Comparison of ENCODE assay signal across 8 cellular contexts in the genomic region with DNA sequence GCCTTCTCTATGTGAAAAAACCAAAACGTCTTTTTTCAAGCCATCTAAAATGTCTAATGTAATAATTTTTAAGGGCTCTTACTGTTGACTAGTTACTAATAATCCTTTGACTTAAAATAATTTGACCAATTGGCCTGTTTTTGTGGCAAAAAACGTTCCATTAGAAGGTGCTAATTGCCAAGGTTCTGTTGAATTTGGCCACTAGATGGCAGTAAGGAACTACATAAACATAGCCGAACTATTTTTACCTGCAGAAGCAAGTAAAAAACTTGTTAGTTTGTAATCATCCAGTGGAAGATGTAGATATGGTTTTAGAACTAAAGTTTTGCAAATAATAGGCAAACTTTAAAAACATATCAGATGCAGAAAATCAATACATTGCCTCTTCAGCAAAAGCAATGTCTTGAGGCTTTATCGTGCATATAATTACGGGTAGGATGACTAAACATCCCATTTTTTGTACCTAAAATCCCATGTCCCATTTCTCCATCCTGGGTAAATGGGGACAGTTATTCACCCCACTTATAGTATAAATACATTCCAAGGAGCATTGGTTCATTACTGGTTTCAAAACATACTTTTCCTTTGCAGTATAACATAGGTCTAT. TPM values are rescaled to one million over a fixed set of nuclear protein-coding genes. Genes with fewer than 3 reads are reported as not detected.
DNase-seq lines count a peak whose midpoint lies in the region; ATAC-seq and TF ChIP-seq lines count a peak whose summit lies in the region.

No MANE protein-coding gene starts in this region.

- ATAC-seq in Right ventricle myocardium superior (ENCODE audit: poor library complexity) (peak; percentile 56), Right ventricle myocardium inferior (no peak), SK-N-SH treated with all-trans-retinoic acid at 6 μM for 48 hours (peak; percentile 56; the same call in 2 of the 3 replicates), GM18519 (IDR thresholded peaks at IDR 0.05; ENCODE audit: low FRiP score, unreplicated experiment) (no peak)

- H3K27ac ChIP-seq in ovary: no peak overlapping the region

- H3K9me3 ChIP-seq in ovary: no peaks in the 10 kb centered on the region

- intact Hi-C loops in Right ventricle myocardium superior (cut with DNase I) (loop anchor here (5.0 to 10.0 kb wide), 2 partner anchors 179 to 236 kb away; no protein-coding TSS in a partner anchor), Right ventricle myocardium inferior (cut with DNase I) (loop anchor here (1.0 to 2.0 kb wide), 2 partner anchors 173 to 239 kb away; no protein-coding TSS in a partner anchor), ovary (cut with DNase I) (loop anchor here in 1 of 4 donors (10.0 kb wide), 1 partner anchor 239 kb away; no protein-coding TSS in a partner anchor)

- in situ Hi-C loops in KBM-7 (cut with MboI; ENCODE audit: low pct_unique_long_range_greater_than_20kb, low sequenced_read_pairs): loop anchor here (25.0 kb wide), 1 partner anchor 236 kb away; no protein-coding TSS in a partner anchor

- H3K36me3 ChIP-seq in ovary: no peaks in the 10 kb centered on the region

- TF ChIP-seq CTCF in fibroblast of mammary gland (conservative IDR thresholded peaks at IDR 0.05; ENCODE audit: control insufficient read depth, insufficient read depth, low read depth, low read length) (peak; percentile 76), ovary (IDR thresholded peaks at IDR 0.05) (peak; percentile 60 to 79 (median 71))

- 32 to 36% (median 35%) methylated on average over 5 of the region's 5 CpGs for WGBS in ovary, 3 donors

- H3K4me1 ChIP-seq in ovary (ENCODE audit: insufficient read depth): no peaks in the 10 kb centered on the region

- DNase-seq in Right ventricle myocardium superior: no peak
- DNase-seq in Right ventricle myocardium inferior (ENCODE audit: missing footprints): no peak
- peak; percentile 59 for DNase-seq in KBM-7
- DNase-seq in fibroblast of mammary gland (ENCODE audit: low read depth): peak; percentile 69
- DNase-seq in ovary: no peak
- no peak for DNase-seq in NK-92 (lab: John Stamatoyannopoulos, UW; ENCODE audit: unreplicated experiment)

- no peaks in the 10 kb centered on the region for H3K27me3 ChIP-seq in ovary

- no peak for TF ChIP-seq POLR2A in ovary (IDR thresholded peaks at IDR 0.05)

- no peak overlapping the region for H3K4me3 ChIP-seq in fibroblast of mammary gland (ENCODE audit: control insufficient read depth, low read depth, low read length)
- no peak overlapping the region for H3K4me3 ChIP-seq in ovary

- TF ChIP-seq EP300 in ovary (IDR thresholded peaks at IDR 0.05): no peak

TF ChIP-seq in SK-N-SH treated with all-trans-retinoic acid at 6 μM for 48 hours, 23 proteins besides CTCF, POLR2A, EP300 and RAD21:
- TF ChIP-seq ZNF565 (CRISPR knock-in tag; conservative IDR thresholded peaks at IDR 0.05; ENCODE audit: low read depth) (no peak), ZC3H10 (CRISPR knock-in tag; IDR thresholded peaks at IDR 0.05) (no peak), ESRRG (CRISPR knock-in tag; IDR thresholded peaks at IDR 0.05) (no peak), CREB5 (CRISPR knock-in tag; IDR thresholded peaks at IDR 0.05; ENCODE audit: low read depth) (no peak), ARNTL (CRISPR knock-in tag; IDR thresholded peaks at IDR 0.05; ENCODE audit: borderline replicate concordance, low read depth) (no peak), PPARA (CRISPR knock-in tag; IDR thresholded peaks at IDR 0.05; ENCODE audit: borderline replicate concordance) (no peak), ZNF8 (CRISPR knock-in tag; IDR thresholded peaks at IDR 0.05) (no peak)

RNA-seq across cellular contexts. Expression of gene PROM1, which starts 57.6 kb away (rescaled TPM):
- 2.1 TPM for total RNA-seq in Right ventricle myocardium superior
- 3.5 TPM for total RNA-seq in Right ventricle myocardium inferior
- 1 to 10 TPM in 4 of 7 donors, under 1 TPM in 3; 0.18 to 3.3 (median 1.5) TPM for total RNA-seq in ovary
- polyA plus RNA-seq in ovary: under 1 TPM; 0.10 to 0.25 TPM

Comparison
In these comparisons a context has a peak if more than half of its experiments do, and no peak if none do; other contexts are left out.
1. ATAC-seq: peak in Right ventricle myocardium superior (single experiment) and SK-N-SH treated with all-trans-retinoic acid at 6 μM for 48 hours (single experiment); none in Right ventricle myocardium inferior (single experiment) and GM18519 (single experiment).
2. DNase-seq: peak in KBM-7 (single experiment) and fibroblast of mammary gland (single experiment); none in Right ventricle myocardium superior (single experiment), Right ventricle myocardium inferior (single experiment), ovary (0 of 5) and NK-92 (single experiment).